In genomic region chr12:109093022-109093918, GRCh38 we compare ENCODE assay signal across 1 cellular context.
TF ChIP-seq lines count a peak whose summit lies in the region.

TSS of gene ALKBH2 (minus strand) at chr12:109093472. CDS start at chr12:109092786, 686 bp downstream.

TF ChIP-seq in HepG2, 621 proteins besides CTCF, POLR2A, EP300 and RAD21 (continued from another document and continues in another):
- TF ChIP-seq ATF3 (CRISPR knock-in tag; IDR thresholded peaks at IDR 0.05) (peak; percentile 69), ZNF670 (CRISPR knock-in tag; IDR thresholded peaks at IDR 0.05; ENCODE audit: borderline replicate concordance) (peak; percentile 97), AHDC1 (CRISPR knock-in tag; IDR thresholded peaks at IDR 0.05; ENCODE audit: borderline replicate concordance) (no peak), MAX (IDR thresholded peaks at IDR 0.05) (peak; percentile 100), SATB2 (CRISPR knock-in tag; IDR thresholded peaks at IDR 0.05) (no peak), ARHGAP35 (CRISPR knock-in tag; IDR thresholded peaks at IDR 0.05; ENCODE audit: borderline replicate concordance) (peak; percentile 92), ZNF274 (CRISPR knock-in tag; IDR thresholded peaks at IDR 0.05) (peak; percentile 96), PCBP1 (IDR thresholded peaks at IDR 0.05; ENCODE audit: borderline replicate concordance, low read depth, low read length) (no peak), KMT2A (CRISPR knock-in tag; IDR thresholded peaks at IDR 0.05) (peak; percentile 96), MIER2 (CRISPR knock-in tag; IDR thresholded peaks at IDR 0.05) (peak; percentile 66; the same call in 1 of the 2 replicates), ZNF354B (CRISPR knock-in tag; IDR thresholded peaks at IDR 0.05) (peak; percentile 90; the same call in 1 of the 2 replicates), HIVEP1 (CRISPR knock-in tag; IDR thresholded peaks at IDR 0.05) (peak; percentile 98), ZNF580 (CRISPR knock-in tag; IDR thresholded peaks at IDR 0.05; ENCODE audit: borderline replicate concordance, low read depth) (peak; percentile 99), SP4 (CRISPR knock-in tag; IDR thresholded peaks at IDR 0.05) (peak; percentile 67; the same call in 1 of the 2 replicates), SAFB2 (CRISPR knock-in tag; IDR thresholded peaks at IDR 0.05; ENCODE audit: borderline replicate concordance, low read depth) (peak; percentile 55; the same call in 1 of the 2 replicates), SALL2 (CRISPR knock-in tag; IDR thresholded peaks at IDR 0.05) (peak; percentile 93; the same call in 1 of the 2 replicates), TCF12 (IDR thresholded peaks at IDR 0.05) (no peak), TCF12 (CRISPR knock-in tag; IDR thresholded peaks at IDR 0.05) (peak; percentile 52; the same call in 1 of the 2 replicates), ZNF326 (CRISPR knock-in tag; IDR thresholded peaks at IDR 0.05; ENCODE audit: borderline replicate concordance) (no peak), KDM6A (CRISPR knock-in tag; IDR thresholded peaks at IDR 0.05; ENCODE audit: low read depth) (0 out of 2 replicates have a peak, but pooled peaks have one; percentile 45), ZNF501 (CRISPR knock-in tag; IDR thresholded peaks at IDR 0.05) (peak; percentile 97), HNF1B (CRISPR knock-in tag; IDR thresholded peaks at IDR 0.05) (peak; percentile 95), TBP (CRISPR knock-in tag; IDR thresholded peaks at IDR 0.05) (no peak), REPIN1 (CRISPR knock-in tag; IDR thresholded peaks at IDR 0.05; ENCODE audit: borderline replicate concordance, low read depth) (peak; percentile 98), MIXL1 (CRISPR knock-in tag; IDR thresholded peaks at IDR 0.05) (peak; percentile 85; the same call in 1 of the 2 replicates), SNAI1 (CRISPR knock-in tag; IDR thresholded peaks at IDR 0.05; ENCODE audit: borderline replicate concordance) (0 out of 2 replicates have a peak, but pooled peaks have one; percentile 65), ZNF337 (CRISPR knock-in tag; IDR thresholded peaks at IDR 0.05; ENCODE audit: borderline replicate concordance, low read depth) (0 out of 2 replicates have a peak, but pooled peaks have one; percentile 96), ZNF678 (CRISPR knock-in tag; IDR thresholded peaks at IDR 0.05) (peak; percentile 88), ZNF451 (CRISPR knock-in tag; IDR thresholded peaks at IDR 0.05) (peak; percentile 65; the same call in 1 of the 2 replicates), MIER3 (CRISPR knock-in tag; IDR thresholded peaks at IDR 0.05; ENCODE audit: borderline replicate concordance) (peak; percentile 66; the same call in 1 of the 2 replicates), ZNF460 (CRISPR knock-in tag; IDR thresholded peaks at IDR 0.05; ENCODE audit: borderline replicate concordance) (no peak), SP2 (CRISPR knock-in tag; IDR thresholded peaks at IDR 0.05) (peak; percentile 67), ZSCAN31 (CRISPR knock-in tag; IDR thresholded peaks at IDR 0.05; ENCODE audit: low read depth) (peak; percentile 89), SRY (CRISPR knock-in tag; IDR thresholded peaks at IDR 0.05) (peak; percentile 95; the same call in 1 of the 2 replicates), ZFP41 (CRISPR knock-in tag; IDR thresholded peaks at IDR 0.05; ENCODE audit: borderline replicate concordance) (peak; percentile 95), ZNF883 (CRISPR knock-in tag; IDR thresholded peaks at IDR 0.05; ENCODE audit: not compliant biosample characterization) (peak; percentile 98), ZIK1 (CRISPR knock-in tag; IDR thresholded peaks at IDR 0.05; ENCODE audit: borderline replicate concordance, low read depth) (peak; percentile 94), CREM (IDR thresholded peaks at IDR 0.05) (peak; percentile 93), CREM (CRISPR knock-in tag; IDR thresholded peaks at IDR 0.05) (peak; percentile 52; the same call in 1 of the 2 replicates), TEF (CRISPR knock-in tag; IDR thresholded peaks at IDR 0.05) (0 out of 2 replicates have a peak, but pooled peaks have one; percentile 18), HINFP (CRISPR knock-in tag; IDR thresholded peaks at IDR 0.05; ENCODE audit: low read depth) (peak; percentile 81; the same call in 1 of the 2 replicates), SP140L (CRISPR knock-in tag; IDR thresholded peaks at IDR 0.05; ENCODE audit: borderline replicate concordance) (peak; percentile 88; the same call in 1 of the 2 replicates), BRCA1 (CRISPR knock-in tag; IDR thresholded peaks at IDR 0.05) (no peak), BATF2 (CRISPR knock-in tag; IDR thresholded peaks at IDR 0.05) (peak; percentile 94), ZNF30 (CRISPR knock-in tag; IDR thresholded peaks at IDR 0.05) (peak; percentile 57; the same call in 1 of the 2 replicates), SP1 (IDR thresholded peaks at IDR 0.05) (no peak), SP1 (CRISPR knock-in tag; IDR thresholded peaks at IDR 0.05) (peak; percentile 58; the same call in 1 of the 2 replicates), ZBTB49 (CRISPR knock-in tag; IDR thresholded peaks at IDR 0.05; ENCODE audit: borderline replicate concordance) (no peak), ZXDC (CRISPR knock-in tag; IDR thresholded peaks at IDR 0.05) (peak; percentile 61; the same call in 1 of the 2 replicates), ZNF7 (CRISPR knock-in tag; IDR thresholded peaks at IDR 0.05) (no peak; the same call in 1 of the 2 replicates)
